Comparison of ENCODE assay signal across 23 cellular contexts in the genomic region with DNA sequence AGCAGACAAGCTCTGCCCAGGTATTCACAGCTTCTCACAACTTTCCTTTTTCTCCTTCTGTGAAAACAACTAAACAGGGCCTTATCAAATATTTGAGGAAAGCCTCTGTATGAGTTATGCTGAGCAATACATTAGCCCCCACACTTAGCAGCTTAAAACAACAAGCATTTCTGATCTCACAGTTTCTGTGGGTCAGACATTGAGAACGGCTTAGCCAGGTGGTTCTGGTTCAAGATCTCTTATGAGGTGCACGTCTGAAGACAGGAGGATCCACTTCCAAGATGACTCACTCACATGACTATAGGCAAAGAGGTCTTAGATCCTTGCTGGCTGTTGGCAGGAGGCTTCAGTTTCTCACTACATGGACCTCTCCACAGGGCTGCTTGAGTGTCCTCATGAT.
"Had no signal": no experiment of that assay in that cellular context is flagged by ENCODE, and none has a peak within 500 bp of the region (broad histone marks: within the 10 kb centered on the region; RNA-seq: fewer than 3 reads in every experiment).

No MANE protein-coding gene starts in this region.

- ATAC-seq: activated CD4-positive, CD25-positive, alpha-beta regulatory T cell treated with anti-CD3 and anti-CD28 coated beads, Interleukin-2, amount 50 U/mL, for 24 hours; activated naive CD4-positive, alpha-beta T cell treated with anti-CD3 and anti-CD28 coated beads, Interleukin-2, amount 50 U/mL, for 72 hours; activated T-cell treated with anti-CD3 and anti-CD28 coated beads, Interleukin-2, amount 50 U/mL, for 72 hours; pancreas; psoas muscle; stimulated activated naive CD8-positive, alpha-beta T cell treated with anti-CD3 and anti-CD28 coated beads, Interleukin-15, amount 100 ng/mL, for 72 hours; T-cell had no signal

- H3K36me3 Mint-ChIP-seq: activated naive CD4-positive, alpha-beta T cell treated with anti-CD3 and anti-CD28 coated beads, Interleukin-2, amount 50 U/mL, for 72 hours; memory B cell; T-cell had no signal

- H3K4me1 Mint-ChIP-seq: activated CD4-positive, alpha-beta memory T cell treated with anti-CD3 and anti-CD28 coated beads, Interleukin-2, amount 10 ng/mL, durations not matched to agents 7 days and 5 days; activated CD4-positive, alpha-beta T cell treated with anti-CD3 and anti-CD28 coated beads, Interleukin-2, amount 10 ng/mL, durations not matched to agents 24 days and 14 days; memory B cell; stimulated activated naive CD8-positive, alpha-beta T cell treated with anti-CD3 and anti-CD28 coated beads, Interleukin-15, amount 100 ng/mL, for 72 hours; T-cell had no signal

- H3K27me3 ChIP-seq: neutrophil, pancreas, right atrium auricular region had no signal

- H3K4me1 ChIP-seq: esophagus muscularis mucosa, pancreas, right atrium auricular region had no signal

- H3K9me3 ChIP-seq: neutrophil, pancreas, psoas muscle, tibial artery had no signal

- H3K9me3 Mint-ChIP-seq: activated CD4-positive, alpha-beta memory T cell treated with anti-CD3 and anti-CD28 coated beads, Interleukin-2, amount 10 ng/mL, durations not matched to agents 7 days and 5 days; activated CD4-positive, alpha-beta T cell treated with anti-CD3 and anti-CD28 coated beads, Interleukin-2, amount 10 ng/mL, durations not matched to agents 24 days and 14 days; activated naive CD4-positive, alpha-beta T cell treated with anti-CD3 and anti-CD28 coated beads, Interleukin-2, amount 50 U/mL, for 72 hours; T-helper 2 cell treated with Interferon-gamma antibody and Interleukin-4, amounts not matched to agents 5 μg/mL and 100 μg/mL, for 36 hours had no signal

- H3K4me3 ChIP-seq: esophagus muscularis mucosa, pancreas, psoas muscle, right atrium auricular region, tibial artery had no signal

- H3K27ac ChIP-seq: esophagus muscularis mucosa, neutrophil, pancreas, psoas muscle, right atrium auricular region, tibial artery, VCaP had no signal

- H3K27ac Mint-ChIP-seq: activated CD4-positive, alpha-beta memory T cell treated with anti-CD3 and anti-CD28 coated beads, Interleukin-2, amount 10 ng/mL, durations not matched to agents 7 days and 5 days; activated CD4-positive, alpha-beta T cell treated with anti-CD3 and anti-CD28 coated beads, Interleukin-2, amount 10 ng/mL, durations not matched to agents 24 days and 14 days; activated naive CD4-positive, alpha-beta T cell treated with anti-CD3 and anti-CD28 coated beads, Interleukin-2, amount 50 U/mL, for 72 hours; activated T-cell treated with anti-CD3 and anti-CD28 coated beads, Interleukin-2, amount 50 U/mL, for 72 hours; memory B cell; nephron; stimulated activated naive CD8-positive, alpha-beta T cell treated with anti-CD3 and anti-CD28 coated beads, Interleukin-15, amount 100 ng/mL, for 72 hours; T-cell; T-helper 2 cell treated with Interferon-gamma antibody and Interleukin-4, amounts not matched to agents 5 μg/mL and 100 μg/mL, for 36 hours had no signal

- FAIRE-seq: frontal cortex, pancreas had no signal

- H3K4me3 Mint-ChIP-seq: activated CD4-positive, alpha-beta memory T cell treated with anti-CD3 and anti-CD28 coated beads, Interleukin-2, amount 10 ng/mL, durations not matched to agents 7 days and 5 days; activated CD4-positive, alpha-beta T cell treated with anti-CD3 and anti-CD28 coated beads, Interleukin-2, amount 10 ng/mL, durations not matched to agents 24 days and 14 days; activated T-cell treated with anti-CD3 and anti-CD28 coated beads, Interleukin-2, amount 50 U/mL, for 72 hours; memory B cell; nephron; stimulated activated naive CD8-positive, alpha-beta T cell treated with anti-CD3 and anti-CD28 coated beads, Interleukin-15, amount 100 ng/mL, for 72 hours; T-cell; T-helper 2 cell treated with Interferon-gamma antibody and Interleukin-4, amounts not matched to agents 5 μg/mL and 100 μg/mL, for 36 hours had no signal

- H3K36me3 ChIP-seq: esophagus muscularis mucosa, neutrophil, pancreas, right atrium auricular region, tibial artery had no signal

- DNase-seq: activated CD4-positive, alpha-beta memory T cell treated with anti-CD3 and anti-CD28 coated beads, Interleukin-2, amount 10 ng/mL, durations not matched to agents 7 days and 5 days; activated CD4-positive, alpha-beta T cell treated with anti-CD3 and anti-CD28 coated beads, Interleukin-2, amount 10 ng/mL, durations not matched to agents 24 days and 14 days; activated gamma-delta T cell treated with Interleukin-2 at 50 U/mL for 16 hours; activated T-cell treated with anti-CD3 and anti-CD28 coated beads, Interleukin-2, amount 50 U/mL, for 72 hours; aorta; cerebellar nuclear complex; hippocampal formation; pancreas; psoas muscle; stimulated activated CD4-positive, alpha-beta T cell treated with anti-CD3 and anti-CD28 coated beads, Interleukin-12 subunit alpha, Interleukin-12 subunit beta, amount 100 ng/mL, for 4 hours; stimulated activated naive CD8-positive, alpha-beta T cell treated with anti-CD3 and anti-CD28 coated beads, Interleukin-15, amount 100 ng/mL, for 72 hours; T-cell; tibial artery had no signal
